ENCODE assay signal across 8 cellular contexts in the genomic region with DNA sequence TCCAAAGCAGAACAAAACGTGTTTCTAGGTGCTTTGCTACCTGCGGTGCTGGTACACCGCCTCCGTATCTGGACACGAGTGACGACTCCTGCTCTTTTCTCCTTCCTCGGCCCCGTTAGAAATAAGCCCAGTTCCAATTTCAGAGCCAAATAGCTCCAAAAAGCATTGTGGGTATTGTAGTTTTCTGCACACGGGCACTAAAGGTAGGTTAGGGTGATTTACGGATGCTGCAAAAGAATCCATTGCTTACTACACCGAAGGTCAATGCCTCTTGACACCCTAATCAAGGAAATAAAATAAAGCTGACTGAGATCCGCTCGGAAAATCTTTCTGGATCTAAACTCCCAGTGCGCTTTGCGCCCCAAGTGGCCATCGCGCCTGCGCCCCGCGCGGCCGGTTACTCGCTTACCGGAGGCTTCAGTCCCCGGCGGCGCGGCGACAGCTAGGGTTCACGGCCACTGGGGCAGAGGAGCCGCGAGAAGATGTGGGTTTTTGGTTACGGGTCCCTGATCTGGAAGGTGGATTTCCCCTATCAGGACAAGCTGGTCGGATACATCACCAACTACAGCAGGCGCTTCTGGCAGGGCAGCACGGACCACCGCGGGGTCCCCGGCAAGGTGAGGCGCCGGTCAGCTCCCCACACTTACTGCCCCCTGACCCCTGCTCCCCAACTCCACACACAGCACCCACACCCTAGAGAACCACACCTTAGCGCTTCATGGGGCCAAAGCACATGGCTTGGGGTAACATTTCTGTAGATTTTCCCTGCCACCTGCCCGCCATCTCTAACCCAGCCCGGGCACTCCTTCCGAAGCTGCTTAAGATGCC. TPM values are rescaled to one million over a fixed set of nuclear protein-coding genes. Genes with fewer than 3 reads are reported as not detected.
DNase-seq lines count a peak whose midpoint lies in the region; ATAC-seq and TF ChIP-seq lines count a peak whose summit lies in the region.

Gene CHAC2 (plus strand): TSS at position 400 of the 828 bp plus-strand sequence. CDS start 83 bp downstream, at position 483.

- TSS peak; percentile 79 for BruUV-seq in PC-3 (replicated peaks; lab: Mats Ljungman, UMichigan)

- peaks cover 10% of the 10 kb centered on the region for H3K36me3 Mint-ChIP-seq in IgD-negative memory B cell

- H2AFZ ChIP-seq in PC-3 (ENCODE audit: low read length) = peak within 1 kb of the TSS; percentile 94

- DNase-seq in DMS53 (lab: John Stamatoyannopoulos, UW) (peak; percentile 94), PC-3 (peak; percentile 87), activated T-cell treated with anti-CD3 and anti-CD28 coated beads for 48 hours (ENCODE audit: low read depth) (peak; percentile 83), erythroblast (lab: John Stamatoyannopoulos, UW) (peak; percentile 91 to 93)
- DNase-seq in stimulated activated CD8-positive, alpha-beta memory T cell treated with anti-CD3 and anti-CD28 coated beads, Interleukin-7, amount 100 ng/mL, for 1 hour (ENCODE audit: low read depth in 2 of 2) = peak; percentile 65 to 72

- intact Hi-C loops in PC-3 (cut with micrococcal nuclease) = no loop called here

- H3K9me3 Mint-ChIP-seq in IgD-negative memory B cell = no peaks in the 10 kb centered on the region

- ATAC-seq in GM21576 (IDR thresholded peaks at IDR 0.05; ENCODE audit: unreplicated experiment) (peak; percentile 91), PC-3 (peak; percentile 95)

- no peaks in the 10 kb centered on the region for H3K27me3 ChIP-seq in PC-3 (ENCODE audit: low read length)
- H3K27me3 ChIP-seq in mucosa of stomach (ENCODE audit: control insufficient read depth, insufficient read depth, low read length) = no peaks in the 10 kb centered on the region

- no peaks in the 10 kb centered on the region for H3K9me2 ChIP-seq in PC-3 (replicated peaks; ENCODE audit: low read length)

- H3K4me1 ChIP-seq in PC-3 (ENCODE audit: insufficient read depth, low read length) (peaks cover 28% of the 10 kb centered on the region), mucosa of stomach (ENCODE audit: control insufficient read depth, insufficient read depth, low read length) (peaks cover 13% of the 10 kb centered on the region)

- CTCF ChIA-PET in PC-3 (lab: Charles Lee) = no interaction called here

- peak within 1 kb of the TSS; percentile 90 to 97 (median 94) for H3K27ac Mint-ChIP-seq in IgD-negative memory B cell

- TF ChIP-seq CTCF in PC-3 (conservative IDR thresholded peaks at IDR 0.05; ENCODE audit: low read depth, low read length) = no peak; the same call in 1 of the 2 replicates

- no peaks in the 10 kb centered on the region for H4K20me1 ChIP-seq in PC-3 (ENCODE audit: low read length)

- H3K9me3 ChIP-seq in PC-3 (ENCODE audit: low read length) (no peaks in the 10 kb centered on the region), mucosa of stomach (ENCODE audit: control insufficient read depth, low read length) (no peaks in the 10 kb centered on the region)

- H3K4me2 ChIP-seq in PC-3 (ENCODE audit: low read length) = peak within 1 kb of the TSS; percentile 87

- peaks cover 15 to 29% (median 23%) of the 10 kb centered on the region in 3 donors for H3K4me1 Mint-ChIP-seq in IgD-negative memory B cell

- H3K9ac ChIP-seq in PC-3 (ENCODE audit: low read length) (peak within 1 kb of the TSS; percentile 82), mucosa of stomach (ENCODE audit: low read length) (peak within 1 kb of the TSS; percentile 81)

- H3K4me3 ChIP-seq in PC-3 (ENCODE audit: low read length) (peak within 1 kb of the TSS; percentile 88), mucosa of stomach (ENCODE audit: low read length) (peak within 1 kb of the TSS; percentile 26)

- 0 out of 2 replicates have a peak, but pooled peaks cover 3% of the 10 kb centered on the region for H3K36me3 ChIP-seq in PC-3 (ENCODE audit: low read depth, low read length)
- H3K36me3 ChIP-seq in mucosa of stomach (ENCODE audit: control insufficient read depth, insufficient read depth, low read length) = no peaks in the 10 kb centered on the region

- H3K4me3 Mint-ChIP-seq in IgD-negative memory B cell = peak within 1 kb of the TSS; percentile 90 to 98 (median 96)

- TF ChIP-seq POLR2A in erythroblast (IDR thresholded peaks at IDR 0.05; ENCODE audit: low read length) = peak; percentile 97

- H3F3A ChIP-seq in PC-3 (ENCODE audit: low read length, unreplicated experiment) = no peaks in the 10 kb centered on the region

- no peaks in the 10 kb centered on the region for H3K27me3 Mint-ChIP-seq in IgD-negative memory B cell

- H3K27ac ChIP-seq in PC-3 (ENCODE audit: low read length) = peak within 1 kb of the TSS; percentile 39

- POLR2A ChIA-PET in PC-3 (lab: Charles Lee; ENCODE audit: unreplicated experiment) = interaction anchor here (0.6 to 0.7 kb wide), 3 partner anchors 19 to 779 kb away, joined by 4 to 9 read pairs (median 8); partner anchors contain the start of gene ASB3

- H3K79me2 ChIP-seq in PC-3 (ENCODE audit: low read length) = peaks cover 36% of the 10 kb centered on the region

RNA-seq across cellular contexts. Expression of gene CHAC2, which starts in this region (rescaled TPM):
- 6.8 TPM for polyA plus RNA-seq in IgD-negative memory B cell
- 16.0 and 17.2 TPM in 2 replicates for total RNA-seq in PC-3 (2014; rRNA removed)

Comparison
In these comparisons a context has a peak if more than half of its experiments do, and no peak if none do; other contexts are left out.
1. Peak in every context shown above with its lines: DNase-seq, ATAC-seq, H3K4me3 ChIP-seq and H3K27ac ChIP-seq.